22 cellular contexts compared by ENCODE assay signal in the genomic region with DNA sequence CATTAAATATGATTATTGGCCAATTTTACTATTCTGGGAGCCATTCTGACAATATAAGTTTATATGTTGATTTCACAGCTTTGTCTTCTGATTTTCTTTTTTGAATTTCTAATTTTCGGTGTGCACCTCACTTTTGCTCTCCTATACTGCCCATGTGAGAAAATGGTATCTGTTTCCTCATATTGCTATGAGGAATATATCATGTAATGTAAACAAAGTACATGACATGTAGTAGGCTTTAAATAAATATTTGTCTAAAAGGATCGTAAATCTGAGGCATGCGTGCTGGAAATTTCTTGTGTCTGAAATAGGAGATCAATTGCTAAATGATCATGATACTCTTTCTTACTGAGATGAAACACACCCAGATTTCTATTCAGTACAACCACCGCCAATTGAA.
"Had no signal": no experiment of that assay in that cellular context is flagged by ENCODE, and none has a peak within 500 bp of the region (broad histone marks: within the 10 kb centered on the region; RNA-seq: fewer than 3 reads in every experiment).

No MANE protein-coding gene starts in this region.

- H3K4me1 ChIP-seq: breast epithelium had no signal

- H3K27me3 ChIP-seq: breast epithelium had no signal

- ATAC-seq: activated CD8-positive, alpha-beta memory T cell treated with anti-CD3 and anti-CD28 coated beads, Interleukin-2, amount 10 ng/mL, durations not matched to agents 7 days and 5 days; T-cell had no signal

- H3K4me3 ChIP-seq: breast epithelium, SK-N-MC had no signal

- H3K27ac ChIP-seq: breast epithelium, SK-N-MC had no signal

- H3K9me3 ChIP-seq: breast epithelium had no signal

- DNase-seq: activated B cell treated with CpG ODN at 0.5 μM for 24 hours; activated CD4-positive, alpha-beta T cell treated with anti-CD3 and anti-CD28 coated beads for 1 hour; activated CD4-positive, alpha-beta T cell treated with anti-CD3 and anti-CD28 coated beads, Interleukin-2, amount 10 ng/mL, durations not matched to agents 24 days and 14 days; activated CD4-positive, alpha-beta T cell treated with anti-CD3 and anti-CD28 coated beads, Interleukin-2, amount 50 U/mL, for 48 hours; activated CD8-positive, alpha-beta memory T cell treated with anti-CD3 and anti-CD28 coated beads, Interleukin-2, amount 10 ng/mL, durations not matched to agents 7 days and 5 days; activated effector memory CD4-positive, alpha-beta T cell treated with Interleukin-2 at 50 U/mL for 16 hours; activated naive CD4-positive, alpha-beta T cell; activated T-cell treated with anti-CD3 and anti-CD28 coated beads, Interleukin-2, amount 50 U/mL, for 24 hours; aorta; caudate nucleus; MM.1S; NCI-H1105; NCI-H146; NCI-H187 treated with DMSO at 0.1 percent for 48 hours; NCI-H2107; NCI-H345; NCI-H524; T-cell; T-helper 2 cell; T1000 had no signal
